In the genomic region with DNA sequence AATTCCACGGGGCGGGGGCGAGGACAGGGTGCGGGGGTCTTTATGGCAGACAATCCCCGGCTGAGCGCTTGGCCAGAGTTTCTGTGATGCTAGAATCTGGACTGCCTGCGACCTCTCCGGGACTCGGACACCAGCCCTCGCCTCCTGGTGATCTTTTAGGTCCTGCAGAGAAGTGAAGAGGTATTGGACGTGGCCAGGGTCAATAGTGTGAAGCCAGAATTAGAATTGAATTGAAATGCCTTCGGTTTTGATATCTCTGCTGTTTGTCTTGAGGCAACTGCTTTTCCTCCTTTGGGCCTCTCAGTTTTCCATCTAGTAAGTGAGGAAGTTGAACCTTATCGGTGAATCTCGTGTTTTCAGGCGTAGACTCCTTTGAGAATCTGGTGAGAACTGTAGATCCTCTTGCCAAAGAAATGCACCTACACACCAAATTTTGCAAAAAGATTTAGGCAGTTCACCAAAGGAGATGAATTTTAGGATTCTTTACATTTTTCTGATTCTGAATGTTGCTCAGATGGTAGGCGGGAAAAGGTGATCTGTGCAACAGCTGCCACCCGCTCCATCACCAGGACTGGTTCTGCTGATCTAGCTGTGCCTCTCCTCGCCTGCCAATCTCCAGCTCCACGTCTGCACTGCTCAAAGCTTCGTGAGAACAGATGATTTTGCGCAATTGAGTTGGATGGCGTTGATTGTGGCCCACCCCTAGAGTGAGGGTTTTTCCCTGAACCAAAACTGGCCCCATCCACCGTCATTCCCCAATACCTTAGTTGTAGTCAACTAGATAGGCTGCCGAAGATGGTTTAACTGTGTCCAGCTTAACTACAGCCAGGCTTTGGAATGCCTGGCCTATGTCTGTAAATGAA, we compare ENCODE assay signal across 2 cellular contexts.
TF ChIP-seq lines count a peak whose summit lies in the region.

No MANE protein-coding gene starts in this region.

TF ChIP-seq in SK-N-SH, 30 proteins besides CTCF, POLR2A, EP300 and RAD21:
- TF ChIP-seq, protein P1, sequence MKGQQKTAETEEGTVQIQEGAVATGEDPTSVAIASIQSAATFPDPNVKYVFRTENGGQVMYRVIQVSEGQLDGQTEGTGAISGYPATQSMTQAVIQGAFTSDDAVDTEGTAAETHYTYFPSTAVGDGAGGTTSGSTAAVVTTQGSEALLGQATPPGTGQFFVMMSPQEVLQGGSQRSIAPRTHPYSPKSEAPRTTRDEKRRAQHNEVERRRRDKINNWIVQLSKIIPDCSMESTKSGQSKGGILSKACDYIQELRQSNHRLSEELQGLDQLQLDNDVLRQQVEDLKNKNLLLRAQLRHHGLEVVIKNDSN (IDR thresholded peaks at IDR 0.05; ENCODE audit: borderline replicate concordance, low read depth): no peak
- TF ChIP-seq NFIC (IDR thresholded peaks at IDR 0.05; ENCODE audit: borderline replicate concordance) (no peak), NRF1 (IDR thresholded peaks at IDR 0.05; ENCODE audit: low read depth, low read length) (no peak), ELF1 (IDR thresholded peaks at IDR 0.05) (no peak), POLR2AphosphoS5 (IDR thresholded peaks at IDR 0.05; ENCODE audit: low read depth, low read length) (no peak), RXRA (IDR thresholded peaks at IDR 0.05; ENCODE audit: borderline replicate concordance, low read depth) (no peak), MXI1 (IDR thresholded peaks at IDR 0.05; ENCODE audit: low read depth, low read length) (no peak), TCF12 (IDR thresholded peaks at IDR 0.05) (no peak), CHD2 (IDR thresholded peaks at IDR 0.05; ENCODE audit: low read length, partially characterized antibody) (no peak), MEF2A (IDR thresholded peaks at IDR 0.05; ENCODE audit: borderline replicate concordance, low read depth) (no peak), JUND (IDR thresholded peaks at IDR 0.05) (no peak), EZH2phosphoT487 (IDR thresholded peaks at IDR 0.05; ENCODE audit: borderline replicate concordance, low read depth) (no peak)
- TF ChIP-seq, protein P2, sequence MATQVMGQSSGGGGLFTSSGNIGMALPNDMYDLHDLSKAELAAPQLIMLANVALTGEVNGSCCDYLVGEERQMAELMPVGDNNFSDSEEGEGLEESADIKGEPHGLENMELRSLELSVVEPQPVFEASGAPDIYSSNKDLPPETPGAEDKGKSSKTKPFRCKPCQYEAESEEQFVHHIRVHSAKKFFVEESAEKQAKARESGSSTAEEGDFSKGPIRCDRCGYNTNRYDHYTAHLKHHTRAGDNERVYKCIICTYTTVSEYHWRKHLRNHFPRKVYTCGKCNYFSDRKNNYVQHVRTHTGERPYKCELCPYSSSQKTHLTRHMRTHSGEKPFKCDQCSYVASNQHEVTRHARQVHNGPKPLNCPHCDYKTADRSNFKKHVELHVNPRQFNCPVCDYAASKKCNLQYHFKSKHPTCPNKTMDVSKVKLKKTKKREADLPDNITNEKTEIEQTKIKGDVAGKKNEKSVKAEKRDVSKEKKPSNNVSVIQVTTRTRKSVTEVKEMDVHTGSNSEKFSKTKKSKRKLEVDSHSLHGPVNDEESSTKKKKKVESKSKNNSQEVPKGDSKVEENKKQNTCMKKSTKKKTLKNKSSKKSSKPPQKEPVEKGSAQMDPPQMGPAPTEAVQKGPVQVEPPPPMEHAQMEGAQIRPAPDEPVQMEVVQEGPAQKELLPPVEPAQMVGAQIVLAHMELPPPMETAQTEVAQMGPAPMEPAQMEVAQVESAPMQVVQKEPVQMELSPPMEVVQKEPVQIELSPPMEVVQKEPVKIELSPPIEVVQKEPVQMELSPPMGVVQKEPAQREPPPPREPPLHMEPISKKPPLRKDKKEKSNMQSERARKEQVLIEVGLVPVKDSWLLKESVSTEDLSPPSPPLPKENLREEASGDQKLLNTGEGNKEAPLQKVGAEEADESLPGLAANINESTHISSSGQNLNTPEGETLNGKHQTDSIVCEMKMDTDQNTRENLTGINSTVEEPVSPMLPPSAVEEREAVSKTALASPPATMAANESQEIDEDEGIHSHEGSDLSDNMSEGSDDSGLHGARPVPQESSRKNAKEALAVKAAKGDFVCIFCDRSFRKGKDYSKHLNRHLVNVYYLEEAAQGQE (IDR thresholded peaks at IDR 0.05; ENCODE audit: low read depth, low read length): no peak
- TF ChIP-seq, protein P3, sequence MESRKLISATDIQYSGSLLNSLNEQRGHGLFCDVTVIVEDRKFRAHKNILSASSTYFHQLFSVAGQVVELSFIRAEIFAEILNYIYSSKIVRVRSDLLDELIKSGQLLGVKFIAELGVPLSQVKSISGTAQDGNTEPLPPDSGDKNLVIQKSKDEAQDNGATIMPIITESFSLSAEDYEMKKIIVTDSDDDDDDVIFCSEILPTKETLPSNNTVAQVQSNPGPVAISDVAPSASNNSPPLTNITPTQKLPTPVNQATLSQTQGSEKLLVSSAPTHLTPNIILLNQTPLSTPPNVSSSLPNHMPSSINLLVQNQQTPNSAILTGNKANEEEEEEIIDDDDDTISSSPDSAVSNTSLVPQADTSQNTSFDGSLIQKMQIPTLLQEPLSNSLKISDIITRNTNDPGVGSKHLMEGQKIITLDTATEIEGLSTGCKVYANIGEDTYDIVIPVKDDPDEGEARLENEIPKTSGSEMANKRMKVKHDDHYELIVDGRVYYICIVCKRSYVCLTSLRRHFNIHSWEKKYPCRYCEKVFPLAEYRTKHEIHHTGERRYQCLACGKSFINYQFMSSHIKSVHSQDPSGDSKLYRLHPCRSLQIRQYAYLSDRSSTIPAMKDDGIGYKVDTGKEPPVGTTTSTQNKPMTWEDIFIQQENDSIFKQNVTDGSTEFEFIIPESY (IDR thresholded peaks at IDR 0.05; ENCODE audit: borderline replicate concordance, low read depth): no peak
- TF ChIP-seq, protein P4, sequence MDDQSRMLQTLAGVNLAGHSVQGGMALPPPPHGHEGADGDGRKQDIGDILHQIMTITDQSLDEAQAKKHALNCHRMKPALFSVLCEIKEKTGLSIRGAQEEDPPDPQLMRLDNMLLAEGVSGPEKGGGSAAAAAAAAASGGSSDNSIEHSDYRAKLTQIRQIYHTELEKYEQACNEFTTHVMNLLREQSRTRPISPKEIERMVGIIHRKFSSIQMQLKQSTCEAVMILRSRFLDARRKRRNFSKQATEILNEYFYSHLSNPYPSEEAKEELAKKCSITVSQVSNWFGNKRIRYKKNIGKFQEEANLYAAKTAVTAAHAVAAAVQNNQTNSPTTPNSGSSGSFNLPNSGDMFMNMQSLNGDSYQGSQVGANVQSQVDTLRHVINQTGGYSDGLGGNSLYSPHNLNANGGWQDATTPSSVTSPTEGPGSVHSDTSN (IDR thresholded peaks at IDR 0.05): no peak

TF ChIP-seq in endothelial cell of umbilical vein, 7 proteins besides CTCF, POLR2A, EP300 and RAD21:
- TF ChIP-seq GATA2 (IDR thresholded peaks at IDR 0.05; ENCODE audit: insufficient read depth, insufficient read length, low read depth, low read length): no peak
- TF ChIP-seq POLR2AphosphoS5 (IDR thresholded peaks at IDR 0.05; ENCODE audit: insufficient read depth, low read depth, low read length): no peak
- no peak for TF ChIP-seq MYC (IDR thresholded peaks at IDR 0.05; ENCODE audit: low read depth, low read length)
- TF ChIP-seq EZH2 (IDR thresholded peaks at IDR 0.05; ENCODE audit: borderline replicate concordance, low read depth, low read length, severe bottlenecking): no peak
- no peak for TF ChIP-seq FOS (IDR thresholded peaks at IDR 0.05; ENCODE audit: borderline replicate concordance, insufficient read depth, low read length)
- TF ChIP-seq, protein P5, sequence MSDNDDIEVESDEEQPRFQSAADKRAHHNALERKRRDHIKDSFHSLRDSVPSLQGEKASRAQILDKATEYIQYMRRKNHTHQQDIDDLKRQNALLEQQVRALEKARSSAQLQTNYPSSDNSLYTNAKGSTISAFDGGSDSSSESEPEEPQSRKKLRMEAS (IDR thresholded peaks at IDR 0.05; ENCODE audit: insufficient read depth, insufficient read length): no peak
- TF ChIP-seq JUN (IDR thresholded peaks at IDR 0.05; ENCODE audit: borderline replicate concordance, insufficient read depth, insufficient read length, low read depth): no peak
